In genomic region chr4:82123934-82124333, GRCh38 we compare ENCODE assay signal across 22 cellular contexts.
A peak's percentile ranks its signal among the peaks of the same experiment; 100 is the strongest.
DNase-seq lines count a peak whose midpoint lies in the region; ATAC-seq, FAIRE-seq and TF ChIP-seq lines count a peak whose summit lies in the region.
"Had no signal": no experiment of that assay in that cellular context is flagged by ENCODE, and none has a peak within 500 bp of the region (broad histone marks: within the 10 kb centered on the region; RNA-seq: fewer than 3 reads in every experiment).

No MANE protein-coding gene starts in this region.

- no peak for FAIRE-seq in K562 (lab: Jason Lieb, UNC)

- no peak overlapping the region for H3K9ac ChIP-seq in K562 (ENCODE audit: insufficient read depth in 1 of 2, low read depth in 2 of 2, low read length in 2 of 2)
- no peak overlapping the region for H3K9ac ChIP-seq in Karpas-422 (ENCODE audit: low read length)

- H3K4me3 ChIP-seq in A673 (ENCODE audit: low read depth, low read length, poor library complexity, severe bottlenecking), result no peak overlapping the region
- H3K4me3 ChIP-seq in CD4-positive, alpha-beta memory T cell (ENCODE audit: low read length in 2 of 2), result no peak overlapping the region
- H3K4me3 ChIP-seq in OCI-LY7 (ENCODE audit: low read depth, low read length, poor library complexity, severe bottlenecking), result no peak overlapping the region
- no peak overlapping the region for H3K4me3 ChIP-seq in K562
- H3K4me3 ChIP-seq in Karpas-422 (ENCODE audit: low read length), result no peak overlapping the region
- H3K4me3 ChIP-seq: ascending aorta, tibial nerve had no signal

- H3K27me3 ChIP-seq in A673 (replicated peaks; ENCODE audit: insufficient read depth, low read depth, low read length, poor library complexity) (no peaks in the 10 kb centered on the region), K562 (ENCODE audit: control insufficient read depth in 2 of 2, insufficient read depth in 2 of 2, low read length in 2 of 2) (no peaks in the 10 kb centered on the region), Karpas-422 (ENCODE audit: low read length) (no peaks in the 10 kb centered on the region)
- H3K27me3 ChIP-seq in CD4-positive, alpha-beta memory T cell (ENCODE audit: insufficient read depth, low read length), result no peaks in the 10 kb centered on the region
- H3K27me3 ChIP-seq: ascending aorta, tibial nerve had no signal

- no peaks in the 10 kb centered on the region for H3K4me1 ChIP-seq in A673 (ENCODE audit: insufficient read depth, low read length, poor library complexity, severe bottlenecking)
- no peaks in the 10 kb centered on the region for H3K4me1 ChIP-seq in CD4-positive, alpha-beta memory T cell (ENCODE audit: insufficient read depth, low read length)
- no peaks in the 10 kb centered on the region for H3K4me1 ChIP-seq in OCI-LY7 (ENCODE audit: insufficient read depth, low read length, poor library complexity, severe bottlenecking)
- H3K4me1 ChIP-seq in K562 (replicated peaks in 1 of 2; ENCODE audit: control insufficient read depth in 2 of 2, insufficient read depth in 2 of 2, low read length in 2 of 2), result peaks cover 0 to 20% of the 10 kb centered on the region in 2 experiments; a peak in 3 of 5 replicates
- no peaks in the 10 kb centered on the region for H3K4me1 ChIP-seq in Karpas-422 (ENCODE audit: low read length)
- H3K4me1 ChIP-seq: ascending aorta, tibial nerve had no signal

- H3K27ac Mint-ChIP-seq in CD4-positive, alpha-beta memory T cell, result peak overlapping the region in 1 of 7 donors; percentile 32
- H3K27ac Mint-ChIP-seq: activated naive CD8-positive, alpha-beta T cell treated with anti-CD3 and anti-CD28 coated beads for 36 hours; activated T-helper 1 cell treated with anti-CD3 and anti-CD28 coated beads, Interleukin-12 subunit alpha, Interleukin-12 subunit beta, Interleukin-2, Interleukin-4 antibody, amounts not matched to agents 30 ng/mL and 10 ng/mL and 1 ng/mL, durations not matched to agents 14 hours and 24 hours and 36 hours had no signal

- H3K4me1 Mint-ChIP-seq in CD4-positive, alpha-beta memory T cell, result peaks cover 4 to 13% (median 6%) of the 10 kb centered on the region in 4 donors

- H3K9me3 ChIP-seq in A673 (ENCODE audit: low read depth, low read length, poor library complexity, severe bottlenecking) (no peaks in the 10 kb centered on the region), OCI-LY7 (ENCODE audit: low read length) (no peaks in the 10 kb centered on the region), K562 (replicated peaks; ENCODE audit: control insufficient read depth, insufficient read depth, low read depth, low read length) (no peaks in the 10 kb centered on the region), Karpas-422 (ENCODE audit: low read length) (no peaks in the 10 kb centered on the region)
- no peaks in the 10 kb centered on the region for H3K9me3 ChIP-seq in CD4-positive, alpha-beta memory T cell (ENCODE audit: control insufficient read depth in 1 of 2, low read length in 2 of 2)
- H3K9me3 ChIP-seq: ascending aorta, tibial nerve had no signal

- H4K20me1 ChIP-seq in OCI-LY7 (ENCODE audit: insufficient read depth, low read length) (no peaks in the 10 kb centered on the region), K562 (replicated peaks; ENCODE audit: control insufficient read depth, insufficient read depth, low read length) (no peaks in the 10 kb centered on the region), Karpas-422 (ENCODE audit: insufficient read depth, low read depth, low read length) (no peaks in the 10 kb centered on the region)

- H3K9me3 Mint-ChIP-seq in CD4-positive, alpha-beta memory T cell, result peaks cover 0 to 3% (median 0%) of the 10 kb centered on the region in 8 donors
- H3K9me3 Mint-ChIP-seq: activated naive CD8-positive, alpha-beta T cell treated with anti-CD3 and anti-CD28 coated beads for 36 hours had no signal

- no peak overlapping the region for H3K4me3 Mint-ChIP-seq in CD4-positive, alpha-beta memory T cell
- H3K4me3 Mint-ChIP-seq: activated naive CD8-positive, alpha-beta T cell treated with anti-CD3 and anti-CD28 coated beads for 36 hours; activated T-helper 1 cell treated with anti-CD3 and anti-CD28 coated beads, Interleukin-12 subunit alpha, Interleukin-12 subunit beta, Interleukin-2, Interleukin-4 antibody, amounts not matched to agents 30 ng/mL and 10 ng/mL and 1 ng/mL, durations not matched to agents 14 hours and 24 hours and 36 hours had no signal

- peak; percentile 29; the same call in 1 of the 2 replicates for TF ChIP-seq CTCF in A673 (conservative IDR thresholded peaks at IDR 0.05; ENCODE audit: low read depth, low read length)
- TF ChIP-seq CTCF in OCI-LY7 (conservative IDR thresholded peaks at IDR 0.05; ENCODE audit: low read length), result peak; percentile 49; the same call in 1 of the 2 replicates
- peak in 2 of 3 experiments; percentile 36 to 47; a peak in 3 of 6 replicates for TF ChIP-seq CTCF in K562 (IDR thresholded peaks at IDR 0.05 in 2 of 3, conservative IDR thresholded peaks at IDR 0.05 in 1 of 3; ENCODE audit: insufficient read depth in 2 of 3, low read depth in 1 of 3, low read length in 3 of 3)

- H2AFZ ChIP-seq in OCI-LY7 (ENCODE audit: low read length), result no peak overlapping the region
- H2AFZ ChIP-seq in K562 (ENCODE audit: low read depth, low read length), result no peak overlapping the region
- no peak overlapping the region for H2AFZ ChIP-seq in Karpas-422 (ENCODE audit: low read length)

- POLR2A ChIA-PET in A673 (lab: Charles Lee; ENCODE audit: low non-redundant PET), result no interaction called here
- POLR2A ChIA-PET in CD4-positive, alpha-beta memory T cell (lab: Charles Lee; ENCODE audit: partially characterized antibody), result interaction anchor here (0.9 kb wide), 1 partner anchor 15 kb away, joined by 4 read pairs; no protein-coding TSS in a partner anchor
- POLR2A ChIA-PET in OCI-LY7 (lab: Charles Lee), result interaction anchor here (0.6 kb wide), 1 partner anchor 405 kb away, joined by 3 read pairs; no protein-coding TSS in a partner anchor
- POLR2A ChIA-PET in K562 (lab: Yijun Ruan, JAX), result interaction anchor here (0.6 kb wide), 2 partner anchors 22 to 161 kb away, joined by 3 to 4 read pairs; no protein-coding TSS in a partner anchor

- H3K4me2 ChIP-seq in OCI-LY7 (ENCODE audit: low read length), result no peak overlapping the region
- H3K4me2 ChIP-seq in K562 (ENCODE audit: insufficient read depth, low read length), result no peak overlapping the region
- no peak overlapping the region for H3K4me2 ChIP-seq in Karpas-422 (ENCODE audit: low read depth, low read length, poor library complexity, severe bottlenecking)

- H3K36me3 ChIP-seq in A673 (ENCODE audit: insufficient read depth, low read length, poor library complexity, severe bottlenecking) (no peaks in the 10 kb centered on the region), OCI-LY7 (ENCODE audit: insufficient read depth, low read length) (no peaks in the 10 kb centered on the region), K562 (ENCODE audit: control insufficient read depth, insufficient read depth, low read length) (no peaks in the 10 kb centered on the region), Karpas-422 (ENCODE audit: insufficient read depth, low read length) (no peaks in the 10 kb centered on the region)
- H3K36me3 ChIP-seq in CD4-positive, alpha-beta memory T cell (ENCODE audit: insufficient read depth, low read length), result no peaks in the 10 kb centered on the region
- H3K36me3 ChIP-seq: ascending aorta, tibial nerve had no signal

- BruUV-seq in A673 (replicated peaks; lab: Mats Ljungman, UMichigan) (no TSS peak), OCI-LY7 (replicated peaks; lab: Mats Ljungman, UMichigan) (no TSS peak), K562 (replicated peaks; lab: Mats Ljungman, UMichigan) (no TSS peak)

- peak; percentile 18 for DNase-seq in A673 (ENCODE audit: low spot score)
- peak in 4 of 5 donors; percentile 14 to 37 (median 32) for DNase-seq in CD4-positive, alpha-beta memory T cell
- peak; percentile 8 for DNase-seq in OCI-LY7 (ENCODE audit: low spot score)
- peak in 1 of 4 experiments; percentile 18 for DNase-seq in K562 (ENCODE audit: extremely low read depth in 1 of 4, low spot score in 3 of 4)
- no peak for DNase-seq in Karpas-422
- DNase-seq: activated CD4-positive, CD25-positive, alpha-beta regulatory T cell treated with anti-CD3 and anti-CD28 coated beads, Interleukin-2, amount 50 U/mL, for 72 hours; activated naive CD8-positive, alpha-beta T cell treated with anti-CD3 and anti-CD28 coated beads for 36 hours; caudate nucleus; dermis blood vessel endothelial cell; DMS153; GOT3; NCI-H1105 treated with DMSO at 0.1 percent for 48 hours; NCI-H2081 treated with DMSO at 0.1 percent for 48 hours; NCI-H345; NCI-H774; stimulated activated CD4-positive, alpha-beta T cell treated with anti-CD3 and anti-CD28 coated beads, Interleukin-15, amount 100 ng/mL, for 24 hours had no signal

- peaks cover 0 to 2% of the 10 kb centered on the region in 2 donors for H3K27me3 Mint-ChIP-seq in CD4-positive, alpha-beta memory T cell
- H3K27me3 Mint-ChIP-seq: activated naive CD8-positive, alpha-beta T cell treated with anti-CD3 and anti-CD28 coated beads for 36 hours had no signal

- 0% methylated on average over 3 of the region's 3 CpGs for WGBS in K562 (ENCODE audit: insufficient coverage, low coverage, missing lambda C conversion rate)

- no peaks in the 10 kb centered on the region for H3K36me3 Mint-ChIP-seq in CD4-positive, alpha-beta memory T cell

- in situ Hi-C loops in K562 (cut with MboI), result no loop called here

- H3K79me2 ChIP-seq in OCI-LY7 (ENCODE audit: insufficient read depth, low read depth, low read length) (no peaks in the 10 kb centered on the region), K562 (ENCODE audit: control insufficient read depth, insufficient read depth, low read length) (no peaks in the 10 kb centered on the region), Karpas-422 (ENCODE audit: low read length) (no peaks in the 10 kb centered on the region)

- TF ChIP-seq POLR2A in K562 (conservative IDR thresholded peaks at IDR 0.05), result no peak

- ATAC-seq in K562 (peak; percentile 81), HG02763 (IDR thresholded peaks at IDR 0.05; ENCODE audit: unreplicated experiment) (no peak), GM21447 (IDR thresholded peaks at IDR 0.05; ENCODE audit: unreplicated experiment) (no peak)
- ATAC-seq: Right ventricle myocardium inferior had no signal

- no peaks in the 10 kb centered on the region for H3K9me1 ChIP-seq in K562 (ENCODE audit: control insufficient read depth, insufficient read depth, low read length)

- no peaks in the 10 kb centered on the region for H3K9me2 ChIP-seq in OCI-LY7 (ENCODE audit: insufficient read depth, low read length)
- no peaks in the 10 kb centered on the region for H3K9me2 ChIP-seq in Karpas-422 (replicated peaks; ENCODE audit: insufficient read depth, low read length)

- CTCF ChIA-PET in A673 (lab: Charles Lee), result no interaction called here
- CTCF ChIA-PET in CD4-positive, alpha-beta memory T cell (lab: Charles Lee; ENCODE audit: partially characterized antibody), result interaction anchor here (0.7 to 5.5 kb wide), 22 partner anchors 9 to 660 kb away, joined by 3 to 42 read pairs (median 4); no protein-coding TSS in a partner anchor
- CTCF ChIA-PET in OCI-LY7 (lab: Charles Lee; ENCODE audit: unreplicated experiment), result no interaction called here
- CTCF ChIA-PET in K562 (lab: Yijun Ruan, JAX; ENCODE audit: low intra/inter-chr PET ratio), result no interaction called here

- no peak for TF ChIP-seq EP300 in K562 (IDR thresholded peaks at IDR 0.05; ENCODE audit: low read length)

- no peak overlapping the region for H3K27ac ChIP-seq in A673 (ENCODE audit: low read depth, low read length, poor library complexity, severe bottlenecking)
- no peak overlapping the region for H3K27ac ChIP-seq in CD4-positive, alpha-beta memory T cell (ENCODE audit: low read depth, low read length)
- no peak overlapping the region for H3K27ac ChIP-seq in OCI-LY7 (ENCODE audit: low read depth, low read length, poor library complexity, severe bottlenecking)
- no peak overlapping the region for H3K27ac ChIP-seq in K562 (ENCODE audit: extremely low read depth, low read depth, low read length)
- H3K27ac ChIP-seq in Karpas-422 (ENCODE audit: low read length), result no peak overlapping the region
- H3K27ac ChIP-seq: ascending aorta, tibial nerve had no signal

- TF ChIP-seq RAD21 in K562 (CRISPR knock-in tag; conservative IDR thresholded peaks at IDR 0.05 in 1 of 2, IDR thresholded peaks at IDR 0.05 in 1 of 2), result peak; percentile 45 to 54

- intact Hi-C loops in A673 (cut with micrococcal nuclease; ENCODE audit: unreplicated experiment), result no loop called here
- intact Hi-C loops in CD4-positive, alpha-beta memory T cell (cut with micrococcal nuclease), result loop anchor here (1.0 to 5.0 kb wide), 4 partner anchors 78 to 238 kb away; no protein-coding TSS in a partner anchor
- intact Hi-C loops in OCI-LY7 (cut with micrococcal nuclease; ENCODE audit: unreplicated experiment), result no loop called here
- intact Hi-C loops in K562 (cut with micrococcal nuclease), result loop anchor here (2.0 kb wide), 1 partner anchor 73 kb away; no protein-coding TSS in a partner anchor

Comparison
In these comparisons a context has a peak if more than half of its experiments do, and no peak if none do; other contexts are left out.
1. intact Hi-C loops: an anchor here in CD4-positive, alpha-beta memory T cell (1.0 to 5.0 kb wide) and K562 (2.0 kb wide); none called in A673 and OCI-LY7.